Comparison of ENCODE assay signal across 1 cellular context in genomic region chr4:36242629-36243354, GRCh38.
TF ChIP-seq lines count a peak whose summit lies in the region.

No MANE protein-coding gene starts in this region.

TF ChIP-seq in HepG2, 621 proteins besides CTCF, POLR2A, EP300 and RAD21 (continued from another document):
- TF ChIP-seq ZBTB1 (CRISPR knock-in tag; IDR thresholded peaks at IDR 0.05; ENCODE audit: borderline replicate concordance) (no peak), GLMP (CRISPR knock-in tag; IDR thresholded peaks at IDR 0.05; ENCODE audit: borderline replicate concordance) (no peak), XRCC5 (optimal IDR thresholded peaks at IDR 0.05; ENCODE audit: low read length) (no peak), ZNF280B (CRISPR knock-in tag; IDR thresholded peaks at IDR 0.05; ENCODE audit: borderline replicate concordance) (no peak), HES4 (CRISPR knock-in tag; IDR thresholded peaks at IDR 0.05; ENCODE audit: borderline replicate concordance) (no peak), TCF7L2 (IDR thresholded peaks at IDR 0.05; ENCODE audit: low read depth, low read length) (no peak), MIER2 (CRISPR knock-in tag; IDR thresholded peaks at IDR 0.05) (no peak), ATF5 (CRISPR knock-in tag; IDR thresholded peaks at IDR 0.05; ENCODE audit: low read depth) (no peak), ZNF713 (CRISPR knock-in tag; IDR thresholded peaks at IDR 0.05) (no peak), AKNA (CRISPR knock-in tag; IDR thresholded peaks at IDR 0.05; ENCODE audit: borderline replicate concordance) (no peak), CREB3 (CRISPR knock-in tag; IDR thresholded peaks at IDR 0.05) (no peak), KMT2B (CRISPR knock-in tag; IDR thresholded peaks at IDR 0.05) (no peak), NFATC3 (CRISPR knock-in tag; IDR thresholded peaks at IDR 0.05) (no peak)
